Comparison of ENCODE assay signal across 8 cellular contexts in genomic region chr4:108018038-108018883, GRCh38. TPM values are rescaled to one million over a fixed set of nuclear protein-coding genes. Genes with fewer than 3 reads are reported as not detected.
DNase-seq lines count a peak whose midpoint lies in the region; ATAC-seq and TF ChIP-seq lines count a peak whose summit lies in the region.

No MANE protein-coding gene starts in this region.

- H3K27me3 Mint-ChIP-seq in activated naive CD8-positive, alpha-beta T cell: no peaks in the 10 kb centered on the region

- no peaks in the 10 kb centered on the region for H3K79me2 ChIP-seq in Loucy (ENCODE audit: insufficient read depth, low read length)

- H3K4me3 ChIP-seq in Loucy (ENCODE audit: low read length, poor library complexity, severe bottlenecking) (no peak overlapping the region), prostate gland (no peak overlapping the region), aorta (ENCODE audit: low read length in 2 of 2) (no peak overlapping the region)

- no peak overlapping the region for H3K4me3 Mint-ChIP-seq in activated naive CD8-positive, alpha-beta T cell

- H3K9me3 Mint-ChIP-seq in activated naive CD8-positive, alpha-beta T cell (ENCODE audit: low read depth): no peaks in the 10 kb centered on the region

- no peak overlapping the region for H2AFZ ChIP-seq in Loucy (ENCODE audit: low read length)

- TF ChIP-seq POLR2A in prostate gland (IDR thresholded peaks at IDR 0.05): no peak

- H3K9me3 ChIP-seq in Loucy (ENCODE audit: insufficient read depth, low read depth, low read length) (no peaks in the 10 kb centered on the region), prostate gland (no peaks in the 10 kb centered on the region), aorta (ENCODE audit: control insufficient read depth, low read length) (no peaks in the 10 kb centered on the region)

- peaks cover 14% of the 10 kb centered on the region for H3K4me1 Mint-ChIP-seq in activated naive CD8-positive, alpha-beta T cell (ENCODE audit: low read depth)

- H3K36me3 ChIP-seq in Loucy (ENCODE audit: insufficient read depth, low read length) (peaks cover 61% of the 10 kb centered on the region; the same call in 1 of the 2 replicates), prostate gland (no peaks in the 10 kb centered on the region), aorta (ENCODE audit: control insufficient read depth in 1 of 2, insufficient read depth in 2 of 2, low read length in 1 of 2) (peaks cover 4 to 12% of the 10 kb centered on the region in 2 donors)

- H3K27me3 ChIP-seq in Loucy (ENCODE audit: insufficient read depth, low read length, poor library complexity, severe bottlenecking) (no peaks in the 10 kb centered on the region), prostate gland (replicated peaks; ENCODE audit: insufficient read depth) (no peaks in the 10 kb centered on the region), aorta (ENCODE audit: control insufficient read depth in 1 of 2, insufficient read depth in 2 of 2, low read length in 1 of 2) (no peaks in the 10 kb centered on the region)

- ATAC-seq in GM21825 (IDR thresholded peaks at IDR 0.05; ENCODE audit: unreplicated experiment) (peak; percentile 76), Right ventricle myocardium superior (ENCODE audit: poor library complexity) (peak; percentile 87), aorta (ENCODE audit: low FRiP score) (peak; percentile 84)

- H3K36me3 Mint-ChIP-seq in activated naive CD8-positive, alpha-beta T cell: peaks cover 11% of the 10 kb centered on the region

- H4K20me1 ChIP-seq in Loucy (ENCODE audit: insufficient read depth, low read length, poor library complexity, severe bottlenecking): no peaks in the 10 kb centered on the region

- DNase-seq in ELF-1 (ENCODE audit: low read depth, low spot score) (peak; percentile 79), SKM-1 treated with dmso at 0.1 percent for 144 hours (lab: John Stamatoyannopoulos, UW; ENCODE audit: unreplicated experiment) (peak; percentile 13), Right ventricle myocardium superior (peak; percentile 83), prostate gland (ENCODE audit: low spot score) (peak; percentile 79), aorta (peak; percentile 84 to 89)

- no peaks in the 10 kb centered on the region for H3K9me2 ChIP-seq in Loucy (replicated peaks; ENCODE audit: low read depth, low read length)

- H3K4me1 ChIP-seq in Loucy (ENCODE audit: insufficient read depth, low read length, poor library complexity, severe bottlenecking): no peaks in the 10 kb centered on the region
- no peaks in the 10 kb centered on the region for H3K4me1 ChIP-seq in prostate gland (replicated peaks)
- H3K4me1 ChIP-seq in aorta (ENCODE audit: control insufficient read depth in 1 of 2, insufficient read depth in 2 of 2, low read length in 2 of 2): no peaks in the 10 kb centered on the region

- 35% methylated on average over 8 of the region's 8 CpGs for WGBS in prostate gland
- WGBS in aorta, 2 donors: 34 to 37% methylated on average over 8 of the region's 8 CpGs

- peak overlapping the region; percentile 67 for H3K27ac Mint-ChIP-seq in activated naive CD8-positive, alpha-beta T cell

- no peak overlapping the region for H3K9ac ChIP-seq in Loucy (ENCODE audit: low read depth, low read length, poor library complexity, severe bottlenecking)

- intact Hi-C loops in Right ventricle myocardium superior (cut with DNase I): no loop called here
- intact Hi-C loops in prostate gland (cut with DNase I): loop anchor here (2.0 kb wide), 1 partner anchor 555 kb away; no protein-coding TSS in a partner anchor
- intact Hi-C loops in aorta (cut with DNase I): no loop called here

- H3K27ac ChIP-seq in prostate gland: no peak overlapping the region
- no peak overlapping the region for H3K27ac ChIP-seq in aorta (ENCODE audit: low read depth in 1 of 2, low read length in 2 of 2)

- no peak overlapping the region for H3K4me2 ChIP-seq in Loucy (ENCODE audit: low read depth, low read length, poor library complexity, severe bottlenecking)

- peak; percentile 94 for TF ChIP-seq CTCF in Loucy (conservative IDR thresholded peaks at IDR 0.05; ENCODE audit: low read length)
- peak; percentile 74 to 84 (median 76) for TF ChIP-seq CTCF in prostate gland (IDR thresholded peaks at IDR 0.05)

- H3F3A ChIP-seq in Loucy (ENCODE audit: low read depth): no peaks in the 10 kb centered on the region

RNA-seq across cellular contexts. Expression of gene HADH, which starts 28.6 kb away (rescaled TPM):
- 249 TPM for total RNA-seq in Right ventricle myocardium superior
- 10 to 100 TPM; 69.0 to 75.2 TPM for total RNA-seq in prostate gland
- 10 to 100 TPM; 38.2 to 79.2 TPM for total RNA-seq in aorta
- 10 to 100 TPM; 45.4 to 67.6 TPM for polyA plus RNA-seq in aorta

Comparison
In these comparisons a context has a peak if more than half of its experiments do, and no peak if none do; other contexts are left out.
1. DNase-seq: peak in every context shown above with its lines; median percentile 86 in aorta; 83 in Right ventricle myocardium superior; 79 in ELF-1; 79 in prostate gland; 13 in SKM-1 treated with dmso at 0.1 percent for 144 hours.